In the genomic region with DNA sequence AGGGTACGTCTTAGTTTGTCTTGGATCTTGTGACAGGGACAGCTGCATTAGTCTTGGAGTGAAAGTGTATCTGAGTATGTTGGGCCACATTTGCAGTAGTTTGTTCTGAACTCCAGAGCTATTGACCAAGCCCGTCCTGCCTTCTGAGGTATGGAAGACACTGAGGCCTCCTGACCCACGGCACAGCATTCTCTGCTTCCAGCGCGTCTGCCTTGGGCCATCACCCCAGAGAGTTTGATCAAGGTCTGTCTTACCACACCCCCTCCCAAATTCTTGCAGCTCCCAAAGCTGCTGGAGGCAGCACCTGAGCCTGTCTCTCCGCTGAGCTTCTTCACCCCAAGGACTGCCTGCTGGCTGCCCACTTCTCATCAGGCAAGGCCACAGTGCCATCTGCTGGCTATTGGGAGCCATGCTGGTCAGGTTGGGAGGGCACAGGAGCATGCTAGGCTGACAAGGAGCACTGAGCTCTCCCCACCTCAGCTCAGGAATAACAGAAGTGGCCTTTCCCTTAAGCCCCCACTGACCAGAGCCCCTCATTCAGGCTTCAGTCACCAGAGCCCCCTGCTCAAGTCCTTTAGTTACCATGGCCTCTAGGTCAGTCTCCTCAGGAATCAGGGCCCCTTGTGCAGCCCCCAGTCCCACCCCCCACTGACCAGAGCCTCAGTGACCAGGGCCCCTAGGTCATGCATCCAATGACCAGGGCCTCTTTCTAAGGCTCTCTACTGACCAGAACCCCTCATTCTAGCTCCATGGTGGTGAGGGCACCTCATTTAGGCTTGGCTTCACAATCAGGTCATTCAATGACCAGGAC, we compare ENCODE assay signal across 8 cellular contexts.
A peak's percentile ranks its signal among the peaks of the same experiment; 100 is the strongest.
DNase-seq lines count a peak whose midpoint lies in the region; ATAC-seq lines count a peak whose summit lies in the region.

No MANE protein-coding gene starts in this region.

- DNase-seq in AG20443 (ENCODE audit: low spot score), result peak; percentile 91
- DNase-seq in NCI-H510A treated with DMSO at 0.1 percent for 48 hours (lab: John Stamatoyannopoulos, UW), result peak; percentile 34
- peak; percentile 60 to 63 for DNase-seq in activated CD4-positive, alpha-beta T cell treated with anti-CD3 and anti-CD28 coated beads, Interleukin-2, amount 50 U/mL, for 4 hours
- peak; percentile 86 for DNase-seq in ecto neural progenitor cell (ENCODE audit: low spot score)
- DNase-seq in medulla oblongata (ENCODE audit: extremely low spot score), result peak; percentile 87
- peak; percentile 38 for DNase-seq in stimulated activated CD8-positive, alpha-beta memory T cell treated with anti-CD3 and anti-CD28 coated beads, Interleukin-15, amount 100 ng/mL, for 1 hour (ENCODE audit: low read depth)

- ATAC-seq in GM18870 (IDR thresholded peaks at IDR 0.05; ENCODE audit: unreplicated experiment) (peak; percentile 60), HG03159 (IDR thresholded peaks at IDR 0.05; ENCODE audit: unreplicated experiment) (peak; percentile 94)

Comparison
In these comparisons a context has a peak if more than half of its experiments do, and no peak if none do; other contexts are left out.
1. Peak in every context shown above with its lines: DNase-seq and ATAC-seq.
2. DNase-seq: peak in every context shown above with its lines; median percentile 91 in AG20443; 87 in medulla oblongata; 86 in ecto neural progenitor cell; 62 in activated CD4-positive, alpha-beta T cell treated with anti-CD3 and anti-CD28 coated beads, Interleukin-2, amount 50 U/mL, for 4 hours; 38 in stimulated activated CD8-positive, alpha-beta memory T cell treated with anti-CD3 and anti-CD28 coated beads, Interleukin-15, amount 100 ng/mL, for 1 hour; 34 in NCI-H510A treated with DMSO at 0.1 percent for 48 hours.